8 cellular contexts compared by ENCODE assay signal in the genomic region with DNA sequence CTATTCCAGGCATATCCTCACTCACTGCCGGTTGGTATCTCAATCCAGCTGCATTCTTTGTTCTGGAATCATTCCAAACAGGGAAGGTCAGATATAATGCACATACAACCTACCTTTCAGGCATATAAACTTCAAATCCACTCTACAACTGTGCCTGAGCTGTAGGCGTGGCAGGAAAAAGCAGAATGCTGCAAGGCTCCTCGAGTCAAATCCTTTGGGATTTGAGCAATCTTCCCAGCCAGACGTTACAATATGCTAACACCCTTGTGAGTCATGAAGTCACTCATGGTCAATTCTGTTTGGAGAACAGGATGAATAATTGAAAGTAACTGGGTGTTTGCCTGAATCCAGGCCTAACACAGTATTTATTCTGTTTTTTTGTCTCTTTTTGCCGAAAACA.
A peak's percentile ranks its signal among the peaks of the same experiment; 100 is the strongest.
DNase-seq lines count a peak whose midpoint lies in the region; ATAC-seq and TF ChIP-seq lines count a peak whose summit lies in the region.

No MANE protein-coding gene starts in this region.

- H3K4me3 ChIP-seq in gastrocnemius medialis, result no peak overlapping the region

- TF ChIP-seq CTCF in gastrocnemius medialis (IDR thresholded peaks at IDR 0.05 in 4 of 5, conservative IDR thresholded peaks at IDR 0.05 in 1 of 5) (no peak), GM13977 (IDR thresholded peaks at IDR 0.05; ENCODE audit: extremely low read depth, insufficient read depth, missing control alignments) (no peak)

- no peaks in the 10 kb centered on the region for H3K27me3 ChIP-seq in gastrocnemius medialis

- in situ Hi-C loops in gastrocnemius medialis (cut with MboI; ENCODE audit: low sequenced_read_pairs in 4 of 4), result no loop called here
- in situ Hi-C loops in GM13977 (cut with MboI; ENCODE audit: low pct_unique_long_range_greater_than_20kb, low sequenced_read_pairs, unreplicated experiment), result no loop called here

- no peaks in the 10 kb centered on the region for H3K9me3 ChIP-seq in gastrocnemius medialis

- intact Hi-C loops in gastrocnemius medialis (cut with DNase I; ENCODE audit: low total_unique reads), result loop anchor here (1.0 kb wide), 1 partner anchor 27 kb away; no protein-coding TSS in a partner anchor

- DNase-seq in EL (peak; percentile 88), RPMI7951 (ENCODE audit: low read depth) (peak; percentile 79), fibroblast of peridontal ligament (ENCODE audit: extremely low read depth) (peak; percentile 99), gastrocnemius medialis (peak; percentile 30 to 53), GM13977 (ENCODE audit: low spot score) (no peak), UCSD-AML1 (lab: John Stamatoyannopoulos, UW; ENCODE audit: unreplicated experiment) (no peak)
- no peak for DNase-seq in stimulated activated CD4-positive, alpha-beta T cell treated with anti-CD3 and anti-CD28 coated beads, Interleukin-15, amount 100 ng/mL, for 24 hours

- peak; percentile 86 to 93 for ATAC-seq in gastrocnemius medialis
- ATAC-seq in HG02588 (IDR thresholded peaks at IDR 0.05; ENCODE audit: unreplicated experiment), result no peak

- H3K4me1 ChIP-seq in gastrocnemius medialis, result no peaks in the 10 kb centered on the region

- H3K36me3 ChIP-seq in gastrocnemius medialis, result no peaks in the 10 kb centered on the region

- TF ChIP-seq POLR2A in gastrocnemius medialis (IDR thresholded peaks at IDR 0.05), result no peak

- H3K27ac ChIP-seq in gastrocnemius medialis, result peak overlapping the region; percentile 55 to 66 (median 64)

Comparison
In these comparisons a context has a peak if more than half of its experiments do, and no peak if none do; other contexts are left out.
1. DNase-seq: peak in EL (single experiment), RPMI7951 (single experiment), fibroblast of peridontal ligament (single experiment) and gastrocnemius medialis (2 of 2); none in stimulated activated CD4-positive, alpha-beta T cell treated with anti-CD3 and anti-CD28 coated beads, Interleukin-15, amount 100 ng/mL, for 24 hours (single experiment), GM13977 (single experiment) and UCSD-AML1 (single experiment).